In genomic region chr6:170584181-170584953, GRCh38 we compare ENCODE assay signal across 8 cellular contexts. TPM values are rescaled to one million over a fixed set of nuclear protein-coding genes. Genes with fewer than 3 reads are reported as not detected.
DNase-seq lines count a peak whose midpoint lies in the region; ATAC-seq and TF ChIP-seq lines count a peak whose summit lies in the region.

Gene PDCD2 (minus strand): TSS chr6:170584637. CDS start chr6:170584581, 56 bp downstream.

- no peaks in the 10 kb centered on the region for H3K9me3 Mint-ChIP-seq in activated B cell treated with CpG ODN at 0.5 μM for 24 hours

- peak; percentile 98 for ATAC-seq in HG03196 (IDR thresholded peaks at IDR 0.05; ENCODE audit: unreplicated experiment)
- peak; percentile 95 for ATAC-seq in activated B cell treated with CpG ODN at 0.5 μM for 24 hours (ENCODE audit: low read depth)

- peaks cover 43% of the 10 kb centered on the region for H3K36me3 Mint-ChIP-seq in activated B cell treated with CpG ODN at 0.5 μM for 24 hours (ENCODE audit: low read depth)

- TF ChIP-seq POLR2A in GM18951 (IDR thresholded peaks at IDR 0.05; ENCODE audit: extremely low read depth, insufficient read depth, insufficient read length) = peak; percentile 97

- peaks cover 20% of the 10 kb centered on the region for H3K4me1 Mint-ChIP-seq in activated B cell treated with CpG ODN at 0.5 μM for 24 hours

- DNase-seq in AG08395 (ENCODE audit: low spot score) (peak; percentile 96), NCI-H226 (peak; percentile 95), activated B cell treated with CpG ODN at 0.5 μM for 24 hours (peak; percentile 86), caudate nucleus (lab: John Stamatoyannopoulos, UW) (peak; percentile 28 to 96 (median 86)), inferior parietal cortex (ENCODE audit: extremely low spot score) (peak; percentile 91)
- peak; percentile 88 to 90 for DNase-seq in stimulated activated CD4-positive, alpha-beta T cell treated with anti-CD3 and anti-CD28 coated beads, Interleukin-12 subunit alpha, Interleukin-12 subunit beta, amount 100 ng/mL, for 24 hours (ENCODE audit: low read depth in 2 of 2)

- peak within 1 kb of the TSS; percentile 89 for H3K27ac ChIP-seq in caudate nucleus (ENCODE audit: low read depth, low read length)

- H3K27me3 Mint-ChIP-seq in activated B cell treated with CpG ODN at 0.5 μM for 24 hours = no peaks in the 10 kb centered on the region

- TF ChIP-seq CTCF in activated B cell treated with CpG ODN at 0.5 μM for 24 hours (IDR thresholded peaks at IDR 0.05) = no peak

- POLR2A ChIA-PET in activated B cell treated with CpG ODN at 0.5 μM for 24 hours (lab: Charles Lee) = interaction anchor here (0.7 to 2.0 kb wide), 6 partner anchors 15 to 883 kb away, joined by 3 to 40 read pairs (median 6); partner anchors contain the start of genes C6orf120, DYNLT2, ERMARD and PSMB1

- peak within 1 kb of the TSS; percentile 98 for H3K4me3 Mint-ChIP-seq in activated B cell treated with CpG ODN at 0.5 μM for 24 hours

- intact Hi-C loops in activated B cell treated with CpG ODN at 0.5 μM for 24 hours (cut with micrococcal nuclease) = loop anchor here (1.0 to 10.0 kb wide), 5 partner anchors 30 to 882 kb away; partner anchors contain the start of genes C6orf120, DYNLT2, ERMARD and FAM120B

- H3K27ac Mint-ChIP-seq in activated B cell treated with CpG ODN at 0.5 μM for 24 hours = peak within 1 kb of the TSS; percentile 94

- in situ Hi-C loops in GM18951 (cut with MboI; ENCODE audit: low sequenced_read_pairs, unreplicated experiment) = no loop called here

- CTCF ChIA-PET in activated B cell treated with CpG ODN at 0.5 μM for 24 hours (lab: Charles Lee) = interaction anchor here (1.1 to 1.3 kb wide), 2 partner anchors 25 to 31 kb away, joined by 3 to 10 read pairs; partner anchors contain the start of genes PSMB1 and TBP

RNA-seq across cellular contexts. Expression of gene PDCD2, which starts in this region (rescaled TPM):
- total RNA-seq in activated B cell treated with CpG ODN at 0.5 μM for 24 hours = 88.4 and 90.8 TPM in 2 replicates

Comparison
In these comparisons a context has a peak if more than half of its experiments do, and no peak if none do; other contexts are left out.
1. Peak in every context shown above with its lines: DNase-seq, ATAC-seq and H3K27ac ChIP-seq.